Comparison of ENCODE assay signal across 16 cellular contexts in genomic region chr2:9590635-9591034, GRCh38. TPM values are rescaled to one million over a fixed set of nuclear protein-coding genes. Genes with fewer than 3 reads are reported as not detected.
DNase-seq lines count a peak whose midpoint lies in the region; ATAC-seq, FAIRE-seq and TF ChIP-seq lines count a peak whose summit lies in the region.
"Had no signal": no experiment of that assay in that cellular context is flagged by ENCODE, and none has a peak within 500 bp of the region (broad histone marks: within the 10 kb centered on the region; RNA-seq: fewer than 3 reads in every experiment).

No MANE protein-coding gene starts in this region.

- CTCF ChIA-PET in CD8-positive, alpha-beta memory T cell (lab: Charles Lee), result no interaction called here

- POLR2A ChIA-PET in CD8-positive, alpha-beta memory T cell (lab: Charles Lee), result interaction anchor here (0.6 kb wide), 1 partner anchor 12 kb away, joined by 4 read pairs; no protein-coding TSS in a partner anchor

- no peak for TF ChIP-seq POLR2A in H54 (IDR thresholded peaks at IDR 0.05; ENCODE audit: low read depth, low read length)

- FAIRE-seq in H54 (lab: Jason Lieb, UNC) (peak; percentile 81), frontal cortex (lab: Jason Lieb, UNC) (no peak)

- peak overlapping the region in 7 of 8 donors; percentile 0 to 73 (median 42) for H3K27ac Mint-ChIP-seq in CD8-positive, alpha-beta memory T cell
- H3K27ac Mint-ChIP-seq in activated T-helper 17 cell treated with anti-CD3 and anti-CD28 coated beads, Interleukin-2, amount 50 U/mL, for 72 hours, result peak overlapping the region; percentile 45
- H3K27ac Mint-ChIP-seq: activated B cell treated with CpG ODN at 0.5 μM for 24 hours had no signal

- H3K27me3 ChIP-seq in CD8-positive, alpha-beta memory T cell (ENCODE audit: insufficient read depth, low read length, poor library complexity, severe bottlenecking), result no peaks in the 10 kb centered on the region
- H3K27me3 ChIP-seq in dorsolateral prefrontal cortex, result no peaks in the 10 kb centered on the region
- H3K27me3 ChIP-seq: BE2C had no signal

- peaks cover 33 to 58% (median 42%) of the 10 kb centered on the region in 3 donors for H3K4me1 Mint-ChIP-seq in CD8-positive, alpha-beta memory T cell
- H3K4me1 Mint-ChIP-seq in activated T-helper 17 cell treated with anti-CD3 and anti-CD28 coated beads, Interleukin-2, amount 50 U/mL, for 72 hours, result peaks cover 37% of the 10 kb centered on the region

- H3K9me3 ChIP-seq in CD8-positive, alpha-beta memory T cell (ENCODE audit: low read length), result no peaks in the 10 kb centered on the region
- H3K9me3 ChIP-seq: BE2C had no signal

- DNase-seq in CD8-positive, alpha-beta memory T cell, result no peak
- no peak for DNase-seq in H54 (ENCODE audit: insufficient read length, low spot score)
- DNase-seq in iris pigment epithelial cell (ENCODE audit: low read depth), result peak; percentile 42
- DNase-seq in effector CD4-positive, alpha-beta T cell, result no peak
- no peak for DNase-seq in dorsolateral prefrontal cortex
- DNase-seq in frontal cortex (ENCODE audit: low spot score in 2 of 2), result no peak
- DNase-seq: activated B cell treated with CpG ODN at 0.5 μM for 24 hours; BE2C; effector CD8-positive, alpha-beta T cell; GDM1; mesenchymal stem cell; naive thymus-derived CD4-positive, alpha-beta T cell; NCI-H1105; NCI-H510A; posterior cingulate gyrus had no signal

- peak; percentile 41 for ATAC-seq in activated T-helper 17 cell treated with anti-CD3 and anti-CD28 coated beads, Interleukin-2, amount 50 U/mL, for 72 hours (replicated peaks)
- ATAC-seq: naive thymus-derived CD4-positive, alpha-beta T cell had no signal

- TF ChIP-seq CTCF in dorsolateral prefrontal cortex (IDR thresholded peaks at IDR 0.05 in 54 of 56, conservative IDR thresholded peaks at IDR 0.05 in 2 of 56; ENCODE audit: low read depth in 1 of 56, partially characterized antibody in 56 of 56), result no peak

- H3K27me3 Mint-ChIP-seq in CD8-positive, alpha-beta memory T cell, result no peaks in the 10 kb centered on the region
- no peaks in the 10 kb centered on the region for H3K27me3 Mint-ChIP-seq in activated T-helper 17 cell treated with anti-CD3 and anti-CD28 coated beads, Interleukin-2, amount 50 U/mL, for 72 hours
- H3K27me3 Mint-ChIP-seq: activated B cell treated with CpG ODN at 0.5 μM for 24 hours; naive thymus-derived CD4-positive, alpha-beta T cell had no signal

- no peak overlapping the region for H3K4me3 Mint-ChIP-seq in CD8-positive, alpha-beta memory T cell
- peak overlapping the region; percentile 27 for H3K4me3 Mint-ChIP-seq in activated T-helper 17 cell treated with anti-CD3 and anti-CD28 coated beads, Interleukin-2, amount 50 U/mL, for 72 hours
- H3K4me3 Mint-ChIP-seq: activated B cell treated with CpG ODN at 0.5 μM for 24 hours; naive thymus-derived CD4-positive, alpha-beta T cell had no signal

- intact Hi-C loops in dorsolateral prefrontal cortex (cut with DNase I), result no loop called here

- peaks cover 0 to 54% (median 22%) of the 10 kb centered on the region in 3 donors for H3K36me3 Mint-ChIP-seq in CD8-positive, alpha-beta memory T cell
- peaks cover 82% of the 10 kb centered on the region for H3K36me3 Mint-ChIP-seq in activated T-helper 17 cell treated with anti-CD3 and anti-CD28 coated beads, Interleukin-2, amount 50 U/mL, for 72 hours (ENCODE audit: low read depth)

- peaks cover 22% of the 10 kb centered on the region for H3K36me3 ChIP-seq in CD8-positive, alpha-beta memory T cell (ENCODE audit: insufficient read depth, low read length)

- H3K4me3 ChIP-seq in CD8-positive, alpha-beta memory T cell (ENCODE audit: low read length), result no peak overlapping the region
- H3K4me3 ChIP-seq in dorsolateral prefrontal cortex, result no peak overlapping the region

- peaks cover 13% of the 10 kb centered on the region for H3K4me1 ChIP-seq in CD8-positive, alpha-beta memory T cell (ENCODE audit: insufficient read depth, low read length)
- H3K4me1 ChIP-seq: BE2C had no signal

- H3K27ac ChIP-seq in CD8-positive, alpha-beta memory T cell (ENCODE audit: low read depth, low read length), result no peak overlapping the region
- no peak overlapping the region for H3K27ac ChIP-seq in dorsolateral prefrontal cortex

- H3K9me3 Mint-ChIP-seq in CD8-positive, alpha-beta memory T cell, result no peaks in the 10 kb centered on the region
- H3K9me3 Mint-ChIP-seq in activated T-helper 17 cell treated with anti-CD3 and anti-CD28 coated beads, Interleukin-2, amount 50 U/mL, for 72 hours, result no peaks in the 10 kb centered on the region
- H3K9me3 Mint-ChIP-seq: activated B cell treated with CpG ODN at 0.5 μM for 24 hours had no signal

RNA-seq across cellular contexts. Expression of gene ADAM17, which starts 35.0 kb away (rescaled TPM):
- 10 to 100 TPM; 17.9 to 20.9 TPM for total RNA-seq in CD8-positive, alpha-beta memory T cell
- 12.6 TPM for polyA plus RNA-seq in CD8-positive, alpha-beta memory T cell
- 10 to 100 TPM; 22.7 to 31.2 TPM for total RNA-seq in activated T-helper 17 cell treated with anti-CD3 and anti-CD28 coated beads, Interleukin-2, amount 50 U/mL, for 72 hours
- total RNA-seq in dorsolateral prefrontal cortex (10 to 100 TPM; 20.3 to 43.9 (median 31.0) TPM), frontal cortex (33.8 TPM)

RNA-seq across cellular contexts. Expression of gene YWHAQ, which starts 40.2 kb away (rescaled TPM):
- total RNA-seq in CD8-positive, alpha-beta memory T cell, result 100 to 1,000 TPM; 560 to 565 TPM
- polyA plus RNA-seq in CD8-positive, alpha-beta memory T cell, result 358 TPM
- total RNA-seq in activated T-helper 17 cell treated with anti-CD3 and anti-CD28 coated beads, Interleukin-2, amount 50 U/mL, for 72 hours, result 100 to 1,000 TPM; 283 TPM
- total RNA-seq in dorsolateral prefrontal cortex (100 to 1,000 TPM; 223 to 572 (median 337) TPM), frontal cortex (701 TPM)
